In the genomic region with DNA sequence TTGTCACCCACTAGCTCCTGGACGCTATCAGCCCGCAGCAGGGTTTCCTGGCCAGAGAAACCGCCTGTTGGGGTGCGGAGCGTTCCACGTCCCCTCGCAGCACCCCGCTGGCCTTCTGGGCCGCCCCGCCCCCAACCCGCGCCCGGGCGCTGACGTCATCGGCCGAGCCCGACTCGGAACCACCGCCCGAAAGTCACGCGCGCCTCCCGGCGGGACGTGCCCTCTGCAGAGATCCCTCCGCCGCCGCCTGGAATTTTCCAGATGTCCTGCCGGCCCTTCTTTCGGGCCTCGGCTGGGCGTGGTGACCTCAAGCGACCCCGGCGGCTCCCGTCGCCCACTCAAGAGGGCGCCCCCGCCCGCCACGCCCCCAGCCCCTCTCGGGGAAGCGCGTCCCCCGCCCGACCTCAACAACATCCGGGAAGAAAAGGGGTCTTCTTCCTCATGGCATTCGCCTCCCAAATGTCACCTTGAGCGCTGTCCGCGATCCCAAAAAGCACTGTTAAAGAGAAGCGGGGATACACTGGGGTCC, we compare ENCODE assay signal across 1 cellular context.
TF ChIP-seq lines count a peak whose summit lies in the region.

No MANE protein-coding gene starts in this region.

TF ChIP-seq in HepG2, 621 proteins besides CTCF, POLR2A, EP300 and RAD21 (continues in another document):
- TF ChIP-seq, protein P1, sequence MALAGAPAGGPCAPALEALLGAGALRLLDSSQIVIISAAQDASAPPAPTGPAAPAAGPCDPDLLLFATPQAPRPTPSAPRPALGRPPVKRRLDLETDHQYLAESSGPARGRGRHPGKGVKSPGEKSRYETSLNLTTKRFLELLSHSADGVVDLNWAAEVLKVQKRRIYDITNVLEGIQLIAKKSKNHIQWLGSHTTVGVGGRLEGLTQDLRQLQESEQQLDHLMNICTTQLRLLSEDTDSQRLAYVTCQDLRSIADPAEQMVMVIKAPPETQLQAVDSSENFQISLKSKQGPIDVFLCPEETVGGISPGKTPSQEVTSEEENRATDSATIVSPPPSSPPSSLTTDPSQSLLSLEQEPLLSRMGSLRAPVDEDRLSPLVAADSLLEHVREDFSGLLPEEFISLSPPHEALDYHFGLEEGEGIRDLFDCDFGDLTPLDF (CRISPR knock-in tag; IDR thresholded peaks at IDR 0.05) = peak; percentile 72
- TF ChIP-seq, protein P2, sequence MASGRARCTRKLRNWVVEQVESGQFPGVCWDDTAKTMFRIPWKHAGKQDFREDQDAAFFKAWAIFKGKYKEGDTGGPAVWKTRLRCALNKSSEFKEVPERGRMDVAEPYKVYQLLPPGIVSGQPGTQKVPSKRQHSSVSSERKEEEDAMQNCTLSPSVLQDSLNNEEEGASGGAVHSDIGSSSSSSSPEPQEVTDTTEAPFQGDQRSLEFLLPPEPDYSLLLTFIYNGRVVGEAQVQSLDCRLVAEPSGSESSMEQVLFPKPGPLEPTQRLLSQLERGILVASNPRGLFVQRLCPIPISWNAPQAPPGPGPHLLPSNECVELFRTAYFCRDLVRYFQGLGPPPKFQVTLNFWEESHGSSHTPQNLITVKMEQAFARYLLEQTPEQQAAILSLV (CRISPR knock-in tag; IDR thresholded peaks at IDR 0.05; ENCODE audit: borderline replicate concordance) = peak; percentile 54; the same call in 1 of the 2 replicates
- TF ChIP-seq NKX3-1 (CRISPR knock-in tag; IDR thresholded peaks at IDR 0.05) (no peak; the same call in 1 of the 2 replicates), ZC3H4 (CRISPR knock-in tag; IDR thresholded peaks at IDR 0.05; ENCODE audit: borderline replicate concordance) (peak; percentile 92; the same call in 1 of the 2 replicates), NR2F1 (CRISPR knock-in tag; IDR thresholded peaks at IDR 0.05) (0 out of 4 replicates have a peak, but pooled peaks of 1 of the 2 experiments have one; percentile 47), ZNF788 (CRISPR knock-in tag; IDR thresholded peaks at IDR 0.05; ENCODE audit: borderline replicate concordance) (peak; percentile 73), ZNF598 (CRISPR knock-in tag; IDR thresholded peaks at IDR 0.05; ENCODE audit: borderline replicate concordance) (peak; percentile 44; the same call in 1 of the 2 replicates), GABPB1 (CRISPR knock-in tag; IDR thresholded peaks at IDR 0.05) (peak; percentile 83), DMAP1 (CRISPR knock-in tag; IDR thresholded peaks at IDR 0.05) (peak; percentile 90), ATF1 (CRISPR knock-in tag; IDR thresholded peaks at IDR 0.05) (peak; percentile 35; the same call in 1 of the 2 replicates), JUN (CRISPR knock-in tag; IDR thresholded peaks at IDR 0.05) (peak; percentile 95), ZNF296 (CRISPR knock-in tag; conservative IDR thresholded peaks at IDR 0.05) (0 out of 2 replicates have a peak, but pooled peaks have one; percentile 24), ZBTB7A (CRISPR knock-in tag; IDR thresholded peaks at IDR 0.05) (peak; percentile 86; the same call in 1 of the 2 replicates), SIX4 (CRISPR knock-in tag; IDR thresholded peaks at IDR 0.05) (peak; percentile 15; the same call in 1 of the 2 replicates), HDAC1 (CRISPR knock-in tag; IDR thresholded peaks at IDR 0.05) (peak; percentile 11), CREM (IDR thresholded peaks at IDR 0.05) (no peak), CREM (CRISPR knock-in tag; IDR thresholded peaks at IDR 0.05) (peak; percentile 29; the same call in 1 of the 2 replicates), SIX1 (CRISPR knock-in tag; IDR thresholded peaks at IDR 0.05; ENCODE audit: borderline replicate concordance) (no peak), NAIF1 (CRISPR knock-in tag; IDR thresholded peaks at IDR 0.05; ENCODE audit: borderline replicate concordance) (no peak), KAT8 (CRISPR knock-in tag; IDR thresholded peaks at IDR 0.05) (peak; percentile 45; the same call in 1 of the 2 replicates), SP4 (CRISPR knock-in tag; IDR thresholded peaks at IDR 0.05) (0 out of 2 replicates have a peak, but pooled peaks have one; percentile 24), HMG20B (CRISPR knock-in tag; conservative IDR thresholded peaks at IDR 0.05) (peak; percentile 13; the same call in 1 of the 2 replicates), ZNF207 (IDR thresholded peaks at IDR 0.05; ENCODE audit: borderline replicate concordance) (no peak), SP5 (CRISPR knock-in tag; IDR thresholded peaks at IDR 0.05; ENCODE audit: borderline replicate concordance, low read depth) (peak; percentile 79), ZNF382 (CRISPR knock-in tag; IDR thresholded peaks at IDR 0.05; ENCODE audit: borderline replicate concordance) (no peak), ZFP36L1 (CRISPR knock-in tag; IDR thresholded peaks at IDR 0.05) (peak; percentile 76; the same call in 1 of the 2 replicates), ZNF468 (CRISPR knock-in tag; IDR thresholded peaks at IDR 0.05) (0 out of 2 replicates have a peak, but pooled peaks have one; percentile 52), HOXA3 (CRISPR knock-in tag; IDR thresholded peaks at IDR 0.05) (peak; percentile 75), ZNF616 (CRISPR knock-in tag; IDR thresholded peaks at IDR 0.05; ENCODE audit: low read depth) (peak; percentile 49; the same call in 1 of the 2 replicates), HOXD1 (CRISPR knock-in tag; IDR thresholded peaks at IDR 0.05) (0 out of 2 replicates have a peak, but pooled peaks have one; percentile 31), HNRNPLL (IDR thresholded peaks at IDR 0.05; ENCODE audit: low read depth, low read length, poor library complexity, severe bottlenecking) (peak; percentile 63), FOSL2 (CRISPR knock-in tag; IDR thresholded peaks at IDR 0.05) (peak; percentile 86), BHLHE40 (IDR thresholded peaks at IDR 0.05; ENCODE audit: low read length) (peak; percentile 88), MYC (CRISPR knock-in tag; IDR thresholded peaks at IDR 0.05; ENCODE audit: borderline replicate concordance) (peak; percentile 55; the same call in 1 of the 2 replicates), THAP11 (CRISPR knock-in tag; IDR thresholded peaks at IDR 0.05) (peak; percentile 18; the same call in 1 of the 2 replicates), GATAD2A (CRISPR knock-in tag; IDR thresholded peaks at IDR 0.05) (no peak), ZBTB42 (CRISPR knock-in tag; IDR thresholded peaks at IDR 0.05) (0 out of 2 replicates have a peak, but pooled peaks have one; percentile 51), NFYB (CRISPR knock-in tag; IDR thresholded peaks at IDR 0.05) (peak; percentile 28; the same call in 1 of the 2 replicates)
- TF ChIP-seq, protein P3, sequence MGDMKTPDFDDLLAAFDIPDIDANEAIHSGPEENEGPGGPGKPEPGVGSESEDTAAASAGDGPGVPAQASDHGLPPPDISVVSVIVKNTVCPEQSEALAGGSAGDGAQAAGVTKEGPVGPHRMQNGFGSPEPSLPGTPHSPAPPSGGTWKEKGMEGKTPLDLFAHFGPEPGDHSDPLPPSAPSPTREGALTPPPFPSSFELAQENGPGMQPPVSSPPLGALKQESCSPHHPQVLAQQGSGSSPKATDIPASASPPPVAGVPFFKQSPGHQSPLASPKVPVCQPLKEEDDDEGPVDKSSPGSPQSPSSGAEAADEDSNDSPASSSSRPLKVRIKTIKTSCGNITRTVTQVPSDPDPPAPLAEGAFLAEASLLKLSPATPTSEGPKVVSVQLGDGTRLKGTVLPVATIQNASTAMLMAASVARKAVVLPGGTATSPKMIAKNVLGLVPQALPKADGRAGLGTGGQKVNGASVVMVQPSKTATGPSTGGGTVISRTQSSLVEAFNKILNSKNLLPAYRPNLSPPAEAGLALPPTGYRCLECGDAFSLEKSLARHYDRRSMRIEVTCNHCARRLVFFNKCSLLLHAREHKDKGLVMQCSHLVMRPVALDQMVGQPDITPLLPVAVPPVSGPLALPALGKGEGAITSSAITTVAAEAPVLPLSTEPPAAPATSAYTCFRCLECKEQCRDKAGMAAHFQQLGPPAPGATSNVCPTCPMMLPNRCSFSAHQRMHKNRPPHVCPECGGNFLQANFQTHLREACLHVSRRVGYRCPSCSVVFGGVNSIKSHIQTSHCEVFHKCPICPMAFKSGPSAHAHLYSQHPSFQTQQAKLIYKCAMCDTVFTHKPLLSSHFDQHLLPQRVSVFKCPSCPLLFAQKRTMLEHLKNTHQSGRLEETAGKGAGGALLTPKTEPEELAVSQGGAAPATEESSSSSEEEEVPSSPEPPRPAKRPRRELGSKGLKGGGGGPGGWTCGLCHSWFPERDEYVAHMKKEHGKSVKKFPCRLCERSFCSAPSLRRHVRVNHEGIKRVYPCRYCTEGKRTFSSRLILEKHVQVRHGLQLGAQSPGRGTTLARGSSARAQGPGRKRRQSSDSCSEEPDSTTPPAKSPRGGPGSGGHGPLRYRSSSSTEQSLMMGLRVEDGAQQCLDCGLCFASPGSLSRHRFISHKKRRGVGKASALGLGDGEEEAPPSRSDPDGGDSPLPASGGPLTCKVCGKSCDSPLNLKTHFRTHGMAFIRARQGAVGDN (CRISPR knock-in tag; IDR thresholded peaks at IDR 0.05) = peak; percentile 68
- TF ChIP-seq, protein P4, sequence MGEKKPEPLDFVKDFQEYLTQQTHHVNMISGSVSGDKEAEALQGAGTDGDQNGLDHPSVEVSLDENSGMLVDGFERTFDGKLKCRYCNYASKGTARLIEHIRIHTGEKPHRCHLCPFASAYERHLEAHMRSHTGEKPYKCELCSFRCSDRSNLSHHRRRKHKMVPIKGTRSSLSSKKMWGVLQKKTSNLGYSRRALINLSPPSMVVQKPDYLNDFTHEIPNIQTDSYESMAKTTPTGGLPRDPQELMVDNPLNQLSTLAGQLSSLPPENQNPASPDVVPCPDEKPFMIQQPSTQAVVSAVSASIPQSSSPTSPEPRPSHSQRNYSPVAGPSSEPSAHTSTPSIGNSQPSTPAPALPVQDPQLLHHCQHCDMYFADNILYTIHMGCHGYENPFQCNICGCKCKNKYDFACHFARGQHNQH (CRISPR knock-in tag; IDR thresholded peaks at IDR 0.05) = no peak
- TF ChIP-seq, protein P5, sequence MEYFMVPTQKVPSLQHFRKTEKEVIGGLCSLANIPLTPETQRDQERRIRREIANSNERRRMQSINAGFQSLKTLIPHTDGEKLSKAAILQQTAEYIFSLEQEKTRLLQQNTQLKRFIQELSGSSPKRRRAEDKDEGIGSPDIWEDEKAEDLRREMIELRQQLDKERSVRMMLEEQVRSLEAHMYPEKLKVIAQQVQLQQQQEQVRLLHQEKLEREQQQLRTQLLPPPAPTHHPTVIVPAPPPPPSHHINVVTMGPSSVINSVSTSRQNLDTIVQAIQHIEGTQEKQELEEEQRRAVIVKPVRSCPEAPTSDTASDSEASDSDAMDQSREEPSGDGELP (IDR thresholded peaks at IDR 0.05; ENCODE audit: borderline replicate concordance, low read depth) = peak; percentile 72; the same call in 1 of the 2 replicates
- TF ChIP-seq, protein P6, sequence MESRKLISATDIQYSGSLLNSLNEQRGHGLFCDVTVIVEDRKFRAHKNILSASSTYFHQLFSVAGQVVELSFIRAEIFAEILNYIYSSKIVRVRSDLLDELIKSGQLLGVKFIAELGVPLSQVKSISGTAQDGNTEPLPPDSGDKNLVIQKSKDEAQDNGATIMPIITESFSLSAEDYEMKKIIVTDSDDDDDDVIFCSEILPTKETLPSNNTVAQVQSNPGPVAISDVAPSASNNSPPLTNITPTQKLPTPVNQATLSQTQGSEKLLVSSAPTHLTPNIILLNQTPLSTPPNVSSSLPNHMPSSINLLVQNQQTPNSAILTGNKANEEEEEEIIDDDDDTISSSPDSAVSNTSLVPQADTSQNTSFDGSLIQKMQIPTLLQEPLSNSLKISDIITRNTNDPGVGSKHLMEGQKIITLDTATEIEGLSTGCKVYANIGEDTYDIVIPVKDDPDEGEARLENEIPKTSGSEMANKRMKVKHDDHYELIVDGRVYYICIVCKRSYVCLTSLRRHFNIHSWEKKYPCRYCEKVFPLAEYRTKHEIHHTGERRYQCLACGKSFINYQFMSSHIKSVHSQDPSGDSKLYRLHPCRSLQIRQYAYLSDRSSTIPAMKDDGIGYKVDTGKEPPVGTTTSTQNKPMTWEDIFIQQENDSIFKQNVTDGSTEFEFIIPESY (CRISPR knock-in tag; IDR thresholded peaks at IDR 0.05) = peak; percentile 30; the same call in 1 of the 2 replicates
- TF ChIP-seq, protein P7, sequence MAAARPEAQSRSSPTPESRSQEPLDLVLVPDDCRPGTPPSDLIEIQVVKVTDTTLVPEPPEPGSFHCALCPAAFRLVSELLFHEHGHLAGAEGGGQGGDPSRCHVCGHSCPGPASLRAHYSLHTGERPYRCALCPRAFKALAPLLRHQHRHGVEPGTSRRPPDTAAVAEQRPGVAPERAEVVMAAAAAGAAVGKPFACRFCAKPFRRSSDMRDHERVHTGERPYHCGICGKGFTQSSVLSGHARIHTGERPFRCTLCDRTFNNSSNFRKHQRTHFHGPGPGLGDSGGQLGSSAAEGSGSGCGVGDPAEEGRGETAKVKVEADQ (CRISPR knock-in tag; IDR thresholded peaks at IDR 0.05; ENCODE audit: borderline replicate concordance) = 0 out of 2 replicates have a peak, but pooled peaks have one; percentile 11
- TF ChIP-seq, protein P8, sequence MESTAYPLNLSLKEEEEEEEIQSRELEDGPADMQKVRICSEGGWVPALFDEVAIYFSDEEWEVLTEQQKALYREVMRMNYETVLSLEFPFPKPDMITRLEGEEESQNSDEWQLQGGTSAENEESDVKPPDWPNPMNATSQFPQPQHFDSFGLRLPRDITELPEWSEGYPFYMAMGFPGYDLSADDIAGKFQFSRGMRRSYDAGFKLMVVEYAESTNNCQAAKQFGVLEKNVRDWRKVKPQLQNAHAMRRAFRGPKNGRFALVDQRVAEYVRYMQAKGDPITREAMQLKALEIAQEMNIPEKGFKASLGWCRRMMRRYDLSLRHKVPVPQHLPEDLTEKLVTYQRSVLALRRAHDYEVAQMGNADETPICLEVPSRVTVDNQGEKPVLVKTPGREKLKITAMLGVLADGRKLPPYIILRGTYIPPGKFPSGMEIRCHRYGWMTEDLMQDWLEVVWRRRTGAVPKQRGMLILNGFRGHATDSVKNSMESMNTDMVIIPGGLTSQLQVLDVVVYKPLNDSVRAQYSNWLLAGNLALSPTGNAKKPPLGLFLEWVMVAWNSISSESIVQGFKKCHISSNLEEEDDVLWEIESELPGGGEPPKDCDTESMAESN (CRISPR knock-in tag; conservative IDR thresholded peaks at IDR 0.05) = peak; percentile 9; the same call in 1 of the 2 replicates
